In genomic region chr19:56076413-56076998, GRCh38 we compare ENCODE assay signal across 1 cellular context.
TF ChIP-seq lines count a peak whose summit lies in the region.

No MANE protein-coding gene starts in this region.

TF ChIP-seq in HepG2, 621 proteins besides CTCF, POLR2A, EP300 and RAD21 (continued from another document):
- TF ChIP-seq FOXO4 (CRISPR knock-in tag; conservative IDR thresholded peaks at IDR 0.05), result no peak
- no peak for TF ChIP-seq YEATS2 (CRISPR knock-in tag; IDR thresholded peaks at IDR 0.05; ENCODE audit: borderline replicate concordance)
- no peak for TF ChIP-seq ZBTB42 (CRISPR knock-in tag; IDR thresholded peaks at IDR 0.05)
- TF ChIP-seq REPIN1 (CRISPR knock-in tag; IDR thresholded peaks at IDR 0.05; ENCODE audit: borderline replicate concordance, low read depth), result 0 out of 2 replicates have a peak, but pooled peaks have one; percentile 30
- TF ChIP-seq STAG1 (CRISPR knock-in tag; IDR thresholded peaks at IDR 0.05), result peak; percentile 91
- TF ChIP-seq ZNF275 (CRISPR knock-in tag; IDR thresholded peaks at IDR 0.05; ENCODE audit: borderline replicate concordance), result no peak
- TF ChIP-seq ZNF350 (CRISPR knock-in tag; IDR thresholded peaks at IDR 0.05; ENCODE audit: borderline replicate concordance, low read depth), result no peak
- TF ChIP-seq NR2C2 (CRISPR knock-in tag; IDR thresholded peaks at IDR 0.05; ENCODE audit: borderline replicate concordance), result peak; percentile 30; the same call in 1 of the 2 replicates
- peak; percentile 73 for TF ChIP-seq SMC3 (IDR thresholded peaks at IDR 0.05; ENCODE audit: low read length)
- no peak for TF ChIP-seq ZNF652 (CRISPR knock-in tag; IDR thresholded peaks at IDR 0.05; ENCODE audit: borderline replicate concordance, low read depth)
